ENCODE assay signal across 13 cellular contexts in genomic region chr5:8907168-8907868, GRCh38.
DNase-seq lines count a peak whose midpoint lies in the region; ATAC-seq and TF ChIP-seq lines count a peak whose summit lies in the region.
"Had no signal": no experiment of that assay in that cellular context is flagged by ENCODE, and none has a peak within 500 bp of the region (broad histone marks: within the 10 kb centered on the region; RNA-seq: fewer than 3 reads in every experiment).

No MANE protein-coding gene starts in this region.

- DNase-seq in DND-41 (peak; percentile 35), NCI-H69 (lab: John Stamatoyannopoulos, UW) (peak; percentile 18), choroid plexus epithelial cell (ENCODE audit: low read depth) (peak; percentile 62), neural progenitor cell (ENCODE audit: low spot score) (no peak), thyroid gland (no peak), OCI-M2 (lab: John Stamatoyannopoulos, UW; ENCODE audit: unreplicated experiment) (no peak)
- no peak for DNase-seq in activated T-cell treated with anti-CD3 and anti-CD28 coated beads, Interleukin-2, amount 50 U/mL, for 72 hours
- DNase-seq: stimulated activated CD4-positive, alpha-beta T cell treated with anti-CD3 and anti-CD28 coated beads, Interleukin-4, amount 100 ng/mL, for 1 hour; stimulated activated naive CD4-positive, alpha-beta T cell treated with Interleukin-2 at 50 U/mL for 16 hours had no signal

- H3K27me3 ChIP-seq in DND-41 (ENCODE audit: insufficient read depth, low read length, poor library complexity) (no peaks in the 10 kb centered on the region), neural progenitor cell (peaks cover 4% of the 10 kb centered on the region), thyroid gland (no peaks in the 10 kb centered on the region)

- H3K4me3 Mint-ChIP-seq in neural progenitor cell: no peak overlapping the region
- no peak overlapping the region for H3K4me3 Mint-ChIP-seq in activated T-cell treated with anti-CD3 and anti-CD28 coated beads, Interleukin-2, amount 50 U/mL, for 72 hours
- H3K4me3 Mint-ChIP-seq: CD4-positive, CD25-positive, alpha-beta regulatory T cell had no signal

- H4K20me1 ChIP-seq in DND-41 (ENCODE audit: insufficient read depth, low read length) (no peaks in the 10 kb centered on the region), neural progenitor cell (ENCODE audit: low read depth) (no peaks in the 10 kb centered on the region)

- no peaks in the 10 kb centered on the region for H3F3A ChIP-seq in neural progenitor cell (ENCODE audit: low read depth)

- peaks cover 11% of the 10 kb centered on the region for H3K9me3 ChIP-seq in DND-41 (ENCODE audit: insufficient read depth, low read length, severe bottlenecking)
- no peaks in the 10 kb centered on the region for H3K9me3 ChIP-seq in neural progenitor cell (ENCODE audit: low read depth)
- H3K9me3 ChIP-seq in thyroid gland: no peaks in the 10 kb centered on the region

- H3K27ac ChIP-seq in DND-41 (ENCODE audit: low read length) (peak overlapping the region; percentile 94), neural progenitor cell (no peak overlapping the region), thyroid gland (no peak overlapping the region)
- H3K27ac ChIP-seq: parathyroid adenoma had no signal

- no peaks in the 10 kb centered on the region for H3K4me1 Mint-ChIP-seq in neural progenitor cell
- no peaks in the 10 kb centered on the region for H3K4me1 Mint-ChIP-seq in activated T-cell treated with anti-CD3 and anti-CD28 coated beads, Interleukin-2, amount 50 U/mL, for 72 hours (ENCODE audit: low read depth)
- H3K4me1 Mint-ChIP-seq: CD4-positive, CD25-positive, alpha-beta regulatory T cell had no signal

- TF ChIP-seq POLR2A in thyroid gland (IDR thresholded peaks at IDR 0.05): no peak

- peaks cover 4% of the 10 kb centered on the region for H3K27me3 Mint-ChIP-seq in neural progenitor cell (ENCODE audit: insufficient read depth, low read depth)
- no peaks in the 10 kb centered on the region for H3K27me3 Mint-ChIP-seq in activated T-cell treated with anti-CD3 and anti-CD28 coated beads, Interleukin-2, amount 50 U/mL, for 72 hours (ENCODE audit: low read depth)
- H3K27me3 Mint-ChIP-seq: CD4-positive, CD25-positive, alpha-beta regulatory T cell had no signal

- ATAC-seq in DND-41 (ENCODE audit: insufficient read depth, low read depth): no peak; the same call in 2 of the 3 replicates
- ATAC-seq in activated CD4-positive, CD25-positive, alpha-beta regulatory T cell treated with anti-CD3 and anti-CD28 coated beads, Interleukin-2, amount 50 U/mL, for 24 hours: no peak
- ATAC-seq in activated T-cell treated with anti-CD3 and anti-CD28 coated beads, Interleukin-2, amount 50 U/mL, for 72 hours (replicated peaks in 1 of 2): no peak

- 88 to 93% methylated on average over 8 of the region's 8 CpGs for WGBS in thyroid gland, 2 donors

- peak overlapping the region in 1 of 2 experiments; percentile 30; a peak in 2 of 4 replicates for H3K4me3 ChIP-seq in DND-41 (ENCODE audit: low read depth in 1 of 2, low read length in 2 of 2)
- no peak overlapping the region for H3K4me3 ChIP-seq in choroid plexus epithelial cell (ENCODE audit: low read depth, low read length)
- no peak overlapping the region for H3K4me3 ChIP-seq in neural progenitor cell
- H3K4me3 ChIP-seq in thyroid gland (replicated peaks in 1 of 3): no peak overlapping the region

- peak overlapping the region; percentile 43 for H3K9ac ChIP-seq in DND-41 (ENCODE audit: low read depth, low read length)
- no peak overlapping the region for H3K9ac ChIP-seq in neural progenitor cell
- H3K9ac ChIP-seq: parathyroid adenoma had no signal

- no peaks in the 10 kb centered on the region for H3K36me3 Mint-ChIP-seq in neural progenitor cell
- no peaks in the 10 kb centered on the region for H3K36me3 Mint-ChIP-seq in activated T-cell treated with anti-CD3 and anti-CD28 coated beads, Interleukin-2, amount 50 U/mL, for 72 hours (ENCODE audit: insufficient read depth in 2 of 2)
- H3K36me3 Mint-ChIP-seq: activated naive CD4-positive, alpha-beta T cell treated with anti-CD3 and anti-CD28 coated beads, Interleukin-2, amount 50 U/mL, for 72 hours; CD4-positive, CD25-positive, alpha-beta regulatory T cell had no signal

- H3K79me2 ChIP-seq in DND-41 (ENCODE audit: insufficient read depth, low read length): no peaks in the 10 kb centered on the region
- H3K79me2 ChIP-seq in neural progenitor cell (ENCODE audit: low read depth): no peaks in the 10 kb centered on the region
- H3K79me2 ChIP-seq: parathyroid adenoma had no signal

- H3K4me2 ChIP-seq in DND-41 (ENCODE audit: insufficient read depth, low read length) (peak overlapping the region; percentile 29; the same call in 1 of the 2 replicates), neural progenitor cell (no peak overlapping the region)

- no peak overlapping the region for H3K27ac Mint-ChIP-seq in neural progenitor cell
- H3K27ac Mint-ChIP-seq in activated T-cell treated with anti-CD3 and anti-CD28 coated beads, Interleukin-2, amount 50 U/mL, for 72 hours: no peak overlapping the region
- H3K27ac Mint-ChIP-seq: activated naive CD4-positive, alpha-beta T cell treated with anti-CD3 and anti-CD28 coated beads, Interleukin-2, amount 50 U/mL, for 72 hours; CD4-positive, CD25-positive, alpha-beta regulatory T cell had no signal

- H2AFZ ChIP-seq in DND-41 (ENCODE audit: low read depth, low read length): peak overlapping the region; percentile 68
- peak overlapping the region; percentile 87 for H2AFZ ChIP-seq in neural progenitor cell (replicated peaks)
- H2AFZ ChIP-seq: parathyroid adenoma had no signal

- peaks cover 37% of the 10 kb centered on the region for H3K4me1 ChIP-seq in DND-41 (ENCODE audit: insufficient read depth, low read length)
- H3K4me1 ChIP-seq in neural progenitor cell: no peaks in the 10 kb centered on the region
- no peaks in the 10 kb centered on the region for H3K4me1 ChIP-seq in thyroid gland
- H3K4me1 ChIP-seq: parathyroid adenoma had no signal

- peaks cover 2% of the 10 kb centered on the region for H3K9me3 Mint-ChIP-seq in neural progenitor cell
- H3K9me3 Mint-ChIP-seq in activated T-cell treated with anti-CD3 and anti-CD28 coated beads, Interleukin-2, amount 50 U/mL, for 72 hours: peaks cover 1 to 8% of the 10 kb centered on the region in 2 donors

- intact Hi-C loops in thyroid gland (cut with DNase I): no loop called here

- H3K36me3 ChIP-seq in DND-41 (ENCODE audit: insufficient read depth, low read length): no peaks in the 10 kb centered on the region
- no peaks in the 10 kb centered on the region for H3K36me3 ChIP-seq in neural progenitor cell
- H3K36me3 ChIP-seq in thyroid gland: no peaks in the 10 kb centered on the region

- TF ChIP-seq CTCF in DND-41 (IDR thresholded peaks at IDR 0.05; ENCODE audit: borderline replicate concordance, extremely low read depth, low read length, poor library complexity, severe bottlenecking) (no peak), choroid plexus epithelial cell (conservative IDR thresholded peaks at IDR 0.05; ENCODE audit: low read depth, low read length) (no peak), neural progenitor cell (IDR thresholded peaks at IDR 0.05) (no peak), thyroid gland (IDR thresholded peaks at IDR 0.05) (no peak)

Comparison
In these comparisons a context has a peak if more than half of its experiments do, and no peak if none do; other contexts are left out.
1. DNase-seq: peak in DND-41 (single experiment), NCI-H69 (single experiment) and choroid plexus epithelial cell (single experiment); none in neural progenitor cell (single experiment), thyroid gland (0 of 2), OCI-M2 (single experiment) and activated T-cell treated with anti-CD3 and anti-CD28 coated beads, Interleukin-2, amount 50 U/mL, for 72 hours (0 of 2).